9 cellular contexts compared by ENCODE assay signal in the genomic region with DNA sequence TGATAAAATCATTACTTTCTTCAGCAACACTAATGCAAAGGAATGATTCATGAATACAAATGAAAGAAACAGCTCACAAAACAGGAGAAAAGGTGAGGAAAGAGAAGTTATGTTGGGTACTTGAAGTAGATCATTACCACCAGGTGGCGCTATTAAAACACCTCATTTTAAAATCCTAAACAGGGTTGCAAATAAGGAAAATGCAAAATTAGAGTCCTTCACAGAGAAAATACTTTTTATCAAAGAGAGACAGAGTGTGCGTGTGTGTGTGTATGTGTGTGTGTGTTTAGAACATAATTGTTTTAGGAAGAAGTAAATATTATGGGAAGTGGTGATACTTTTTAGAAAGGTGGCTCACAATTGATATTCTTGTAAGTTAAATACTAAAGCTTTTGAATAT. TPM values are rescaled to one million over a fixed set of nuclear protein-coding genes. Genes with fewer than 3 reads are reported as not detected.
DNase-seq lines count a peak whose midpoint lies in the region; TF ChIP-seq lines count a peak whose summit lies in the region.
"Had no signal": no experiment of that assay in that cellular context is flagged by ENCODE, and none has a peak within 500 bp of the region (broad histone marks: within the 10 kb centered on the region; RNA-seq: fewer than 3 reads in every experiment).

No MANE protein-coding gene starts in this region.

- peak; percentile 96 for TF ChIP-seq CTCF in chondrocyte (IDR thresholded peaks at IDR 0.05)
- TF ChIP-seq CTCF in tibial nerve (IDR thresholded peaks at IDR 0.05) = peak; percentile 53 to 88 (median 64)

- no peaks in the 10 kb centered on the region for H3K27me3 ChIP-seq in layer of hippocampus (ENCODE audit: control insufficient read depth, insufficient read depth, low read length)
- H3K27me3 ChIP-seq in tibial nerve = no peaks in the 10 kb centered on the region

- peaks cover 0 to 43% (median 17%) of the 10 kb centered on the region in 4 donors for H3K4me1 ChIP-seq in tibial nerve

- H3K4me3 Mint-ChIP-seq in chondrocyte (ENCODE audit: unreplicated experiment) = no peak overlapping the region
- H3K4me3 Mint-ChIP-seq: T-cell had no signal

- WGBS in tibial nerve, 2 donors = 0 to 1% methylated on average over 2 of the region's 2 CpGs

- no peaks in the 10 kb centered on the region for H3K27me3 Mint-ChIP-seq in chondrocyte (ENCODE audit: low read depth)
- H3K27me3 Mint-ChIP-seq: T-cell had no signal

- peaks cover 12% of the 10 kb centered on the region for H3K4me1 Mint-ChIP-seq in chondrocyte (ENCODE audit: low read depth)

- no peak overlapping the region for H3K27ac Mint-ChIP-seq in chondrocyte (ENCODE audit: unreplicated experiment)
- H3K27ac Mint-ChIP-seq: T-cell had no signal

- no peaks in the 10 kb centered on the region for H3K36me3 Mint-ChIP-seq in chondrocyte (ENCODE audit: low read depth)
- H3K36me3 Mint-ChIP-seq: T-cell had no signal

- H3K27ac ChIP-seq in layer of hippocampus (ENCODE audit: low read depth, low read length) = peak overlapping the region; percentile 63
- H3K27ac ChIP-seq in tibial nerve = peak overlapping the region; percentile 57 to 79 (median 70)

- TF ChIP-seq POLR2A in tibial nerve (IDR thresholded peaks at IDR 0.05) = no peak

- H3K9me3 Mint-ChIP-seq in chondrocyte (ENCODE audit: low read depth) = no peaks in the 10 kb centered on the region
- H3K9me3 Mint-ChIP-seq: T-cell had no signal

- H3K4me3 ChIP-seq in tibial nerve = no peak overlapping the region

- H3K9me3 ChIP-seq in tibial nerve = no peaks in the 10 kb centered on the region

- no peaks in the 10 kb centered on the region for H3K36me3 ChIP-seq in tibial nerve

- TF ChIP-seq EP300 in tibial nerve (IDR thresholded peaks at IDR 0.05) = peak in 1 of 2 donors; percentile 46

- DNase-seq in DMS 273 treated with DMSO at 0.1 percent for 48 hours (lab: John Stamatoyannopoulos, UW) (peak; percentile 50), HT1080 (ENCODE audit: low read depth) (peak; percentile 61), NOMO-1 treated with DMSO at 0.1 percent for 48 hours (lab: John Stamatoyannopoulos, UW; ENCODE audit: unreplicated experiment) (peak; percentile 76), chondrocyte (ENCODE audit: low spot score) (no peak), tibial nerve (ENCODE audit: low spot score in 2 of 2) (peak in 1 of 2 donors; percentile 76)
- DNase-seq in activated T-cell treated with anti-CD3 and anti-CD28 coated beads, Interleukin-2, amount 50 U/mL, for 48 hours = no peak
- no peak for DNase-seq in activated CD8-positive, alpha-beta memory T cell treated with anti-CD3 and anti-CD28 coated beads, Interleukin-2, amount 50 U/mL, for 48 hours

RNA-seq across cellular contexts. Expression of a gene that starts 49.5 kb away (rescaled TPM):
- total RNA-seq in HT1080 (2014; rRNA removed; shearing (Covaris generic)) = 0.20 and 0.43 TPM in 2 replicates
- 0.02 and 0.06 TPM in 2 replicates for polyA plus RNA-seq in HT1080 (2015; cell fraction: cytosol; rRNA removed)
- 0.04 and 0.05 TPM in 2 replicates for polyA plus RNA-seq in HT1080 (2015; cell fraction: nucleus; rRNA removed)
- total RNA-seq in chondrocyte (not detected in 3 replicates), tibial nerve (1 to 10 TPM in 1 of 4 donors, under 1 TPM in 3; 0.21 to 2.7 (median 0.52) TPM)

Comparison
In these comparisons a context has a peak if more than half of its experiments do, and no peak if none do; other contexts are left out.
1. DNase-seq: peak in DMS 273 treated with DMSO at 0.1 percent for 48 hours (single experiment), HT1080 (single experiment) and NOMO-1 treated with DMSO at 0.1 percent for 48 hours (single experiment); none in chondrocyte (single experiment), activated T-cell treated with anti-CD3 and anti-CD28 coated beads, Interleukin-2, amount 50 U/mL, for 48 hours (0 of 2) and activated CD8-positive, alpha-beta memory T cell treated with anti-CD3 and anti-CD28 coated beads, Interleukin-2, amount 50 U/mL, for 48 hours (single experiment).